8 cellular contexts compared by ENCODE assay signal in the genomic region with DNA sequence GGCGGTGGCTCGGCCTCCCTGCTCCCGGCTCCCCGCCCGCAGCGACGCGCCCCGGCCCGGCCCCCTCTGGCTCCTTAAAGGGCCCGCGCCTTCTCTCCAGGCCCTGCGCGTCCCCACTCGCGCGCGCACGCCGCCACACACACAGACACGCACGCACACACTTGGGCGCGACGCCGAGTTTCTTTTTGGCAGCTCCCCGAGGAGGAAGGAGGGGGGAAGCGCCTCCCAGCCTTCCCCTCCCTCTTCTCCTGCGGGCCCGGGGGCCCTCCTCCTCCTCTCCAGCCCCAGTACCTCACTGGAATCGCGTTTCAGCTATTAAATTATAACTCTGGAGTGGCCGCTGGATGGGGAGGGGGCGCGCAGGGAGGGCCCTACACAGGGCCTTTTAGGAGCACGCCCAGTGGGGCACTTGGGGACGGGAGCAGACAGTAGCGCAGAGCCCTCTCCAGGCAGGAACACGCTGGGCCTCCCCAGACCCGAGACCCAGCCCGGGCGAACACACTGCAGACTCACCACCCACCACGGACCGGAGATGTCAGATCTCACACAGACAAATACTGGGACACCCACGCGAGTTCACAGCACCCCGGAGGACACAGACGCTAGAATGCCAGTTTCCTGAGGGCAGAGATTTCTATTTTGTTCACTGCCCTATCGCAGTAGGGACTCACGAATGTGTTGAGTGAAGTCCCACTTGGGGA. TPM values are rescaled to one million over a fixed set of nuclear protein-coding genes. Genes with fewer than 3 reads are reported as not detected.
DNase-seq lines count a peak whose midpoint lies in the region; ATAC-seq and TF ChIP-seq lines count a peak whose summit lies in the region.

No MANE protein-coding gene starts in this region.

- H3K4me1 ChIP-seq in psoas muscle (peaks cover 29% of the 10 kb centered on the region), urinary bladder (ENCODE audit: insufficient read depth) (peaks cover 5% of the 10 kb centered on the region)

- H3K4me3 Mint-ChIP-seq in T-helper 17 cell, result peak overlapping the region; percentile 91

- no peaks in the 10 kb centered on the region for H3K9me3 ChIP-seq in T-helper 17 cell (ENCODE audit: control insufficient read depth, low read length, poor library complexity, severe bottlenecking)
- H3K9me3 ChIP-seq in psoas muscle, result no peaks in the 10 kb centered on the region

- H3K27ac Mint-ChIP-seq in T-helper 17 cell, result peak overlapping the region; percentile 53

- H3K4me1 Mint-ChIP-seq in T-helper 17 cell, result peaks cover 13% of the 10 kb centered on the region

- intact Hi-C loops in left ventricle myocardium superior (cut with micrococcal nuclease) (loop anchor here (5.0 kb wide), 1 partner anchor 199 kb away; no protein-coding TSS in a partner anchor), psoas muscle (cut with DNase I) (loop anchor here (1.0 to 5.0 kb wide), 7 partner anchors 51 to 199 kb away; no protein-coding TSS in a partner anchor)

- TF ChIP-seq CTCF in GM10266 (IDR thresholded peaks at IDR 0.05; ENCODE audit: control insufficient read depth, insufficient read depth, low read depth, missing control alignments) (peak; percentile 34), psoas muscle (IDR thresholded peaks at IDR 0.05) (no peak)

- no peaks in the 10 kb centered on the region for H3K36me3 Mint-ChIP-seq in T-helper 17 cell (ENCODE audit: low read depth)

- no peaks in the 10 kb centered on the region for H3K36me3 ChIP-seq in psoas muscle (ENCODE audit: insufficient read depth in 1 of 2, low read depth in 1 of 2)
- no peaks in the 10 kb centered on the region for H3K36me3 ChIP-seq in urinary bladder (ENCODE audit: insufficient read depth)

- no peaks in the 10 kb centered on the region for H3K27me3 ChIP-seq in psoas muscle (ENCODE audit: insufficient read depth in 3 of 3, low read length in 2 of 3)

- 1 to 2% (median 1%) methylated on average over 22 to 50 of the region's 50 CpGs for WGBS in psoas muscle, 3 donors
- 2% methylated on average over 49 of the region's 50 CpGs for WGBS in urinary bladder

- H3K27me3 Mint-ChIP-seq in T-helper 17 cell, result no peaks in the 10 kb centered on the region

- H3K4me3 ChIP-seq in psoas muscle (peak overlapping the region; percentile 65), urinary bladder (ENCODE audit: low read depth, low read length) (peak overlapping the region; percentile 97)

- ATAC-seq in HG02642 (IDR thresholded peaks at IDR 0.05; ENCODE audit: poor library complexity, unreplicated experiment) (peak; percentile 56), T-helper 17 cell (peak; percentile 83), left ventricle myocardium superior (peak; percentile 86), psoas muscle (peak; percentile 82 to 90 (median 86))

- peak; percentile 95 for DNase-seq in GM10266 (ENCODE audit: extremely low spot score)
- DNase-seq in NCI-H146 (lab: John Stamatoyannopoulos, UW), result peak; percentile 79
- peak; percentile 73 to 80 (median 77) for DNase-seq in T-helper 17 cell
- peak in 55 of 56 donors; percentile 31 to 92 (median 85) for DNase-seq in amygdala (lab: John Stamatoyannopoulos, UW)
- peak; percentile 98 for DNase-seq in left ventricle myocardium superior
- peak; percentile 95 to 96 for DNase-seq in psoas muscle

- H3K27ac ChIP-seq in psoas muscle (peak overlapping the region; percentile 85), urinary bladder (ENCODE audit: low read depth) (peak overlapping the region; percentile 46)

RNA-seq across cellular contexts. Expression of a gene that starts 0.4 kb away (rescaled TPM):
- total RNA-seq in T-helper 17 cell, result 100 to 1,000 TPM; 107 to 119 TPM
- total RNA-seq in left ventricle myocardium superior, result 142 TPM
- total RNA-seq in psoas muscle, result 100 to 1,000 TPM; 134 to 164 (median 146) TPM
- 10 to 100 TPM; 44.1 to 62.2 (median 60.9) TPM for polyA plus RNA-seq in psoas muscle
- total RNA-seq in urinary bladder, result 46.8 TPM
- 105 TPM for polyA plus RNA-seq in urinary bladder

Comparison
In these comparisons a context has a peak if more than half of its experiments do, and no peak if none do; other contexts are left out.
1. Peak in every context shown above with its lines: DNase-seq, ATAC-seq, H3K4me3 ChIP-seq and H3K27ac ChIP-seq.